In the genomic region with DNA sequence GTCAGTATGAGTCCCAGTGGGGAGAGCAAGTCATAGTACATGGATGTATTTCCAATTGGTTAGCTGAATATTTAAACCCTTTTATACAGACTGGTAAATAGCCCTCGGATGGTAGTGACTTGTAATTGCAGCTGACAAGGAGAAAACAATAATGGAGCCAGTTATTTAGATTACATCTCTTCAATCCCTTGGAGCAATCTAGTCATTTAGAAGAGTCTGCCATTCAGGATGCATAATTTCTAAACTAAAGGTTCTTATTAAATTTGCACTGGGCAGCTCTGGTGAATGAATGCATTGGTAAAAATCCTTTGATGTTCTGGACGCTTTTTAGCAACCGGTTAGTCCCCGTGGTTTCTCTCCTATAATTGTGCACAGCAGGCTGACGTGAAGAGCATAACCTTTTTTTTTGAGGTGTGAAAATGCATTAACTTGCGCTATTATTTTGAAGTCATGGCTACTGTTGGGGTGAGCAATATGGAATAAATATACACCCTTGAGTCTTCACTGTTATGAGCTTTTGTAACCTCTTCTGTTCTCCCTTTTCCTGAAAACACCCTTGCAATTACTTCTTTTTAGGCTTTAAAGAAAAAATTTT, we compare ENCODE assay signal across 21 cellular contexts.
A peak's percentile ranks its signal among the peaks of the same experiment; 100 is the strongest.
DNase-seq lines count a peak whose midpoint lies in the region; ATAC-seq and TF ChIP-seq lines count a peak whose summit lies in the region.
"Had no signal": no experiment of that assay in that cellular context is flagged by ENCODE, and none has a peak within 500 bp of the region (broad histone marks: within the 10 kb centered on the region; RNA-seq: fewer than 3 reads in every experiment).

No MANE protein-coding gene starts in this region.

- DNase-seq in NCI-H1436 (lab: John Stamatoyannopoulos, UW) = peak; percentile 43
- DNase-seq in SK-N-DZ (ENCODE audit: low spot score) = peak; percentile 95
- peak; percentile 23 to 42 (median 40) for DNase-seq in immature natural killer cell
- DNase-seq in NCI-H345 treated with DMSO at 0.1 percent for 48 hours (lab: John Stamatoyannopoulos, UW; ENCODE audit: unreplicated experiment) = no peak
- DNase-seq in activated CD4-positive, alpha-beta T cell treated with anti-CD3 and anti-CD28 coated beads, Interleukin-2, amount 50 U/mL, for 48 hours = no peak
- no peak for DNase-seq in mammary epithelial cell
- DNase-seq: Caco-2; CD4-positive, alpha-beta T cell; DND-41; GM23248; NCI-H1930; NCI-H2171; NCI-H446 treated with DMSO at 0.1 percent for 48 hours; NCI-H748 treated with DMSO at 0.1 percent for 48 hours; SIG-M5; T-helper 1 cell had no signal

- H3K27me3 Mint-ChIP-seq in immature natural killer cell (ENCODE audit: low read depth in 3 of 3) = peaks cover 0 to 3% (median 3%) of the 10 kb centered on the region in 3 donors
- H3K27me3 Mint-ChIP-seq: CD4-positive, alpha-beta T cell had no signal

- H3K9ac ChIP-seq in mammary epithelial cell (ENCODE audit: insufficient read depth, low read length) = no peak overlapping the region
- H3K9ac ChIP-seq: GM23248 had no signal

- H3K27ac Mint-ChIP-seq in immature natural killer cell = peak overlapping the region in 1 of 6 donors; percentile 5
- H3K27ac Mint-ChIP-seq: B cell; CD4-positive, alpha-beta T cell; IgD-negative memory B cell had no signal

- no TSS peak for BruUV-seq in mammary epithelial cell (replicated peaks; lab: Mats Ljungman, UMichigan)

- no peaks in the 10 kb centered on the region for H3K27me3 ChIP-seq in mammary epithelial cell (ENCODE audit: insufficient read depth, low read length)

- no peaks in the 10 kb centered on the region for H4K20me1 ChIP-seq in mammary epithelial cell (ENCODE audit: insufficient read depth, low read length)

- H3K9me3 ChIP-seq in mammary epithelial cell (replicated peaks; ENCODE audit: insufficient read depth, low read length) = no peaks in the 10 kb centered on the region
- H3K9me3 ChIP-seq: Caco-2 had no signal

- no peak overlapping the region for H3K4me2 ChIP-seq in mammary epithelial cell (ENCODE audit: insufficient read depth, low read depth, low read length)

- no peak overlapping the region for H3K4me3 ChIP-seq in mammary epithelial cell (replicated peaks in 1 of 3; ENCODE audit: insufficient read depth in 1 of 3, low read depth in 2 of 3, low read length in 3 of 3)
- H3K4me3 ChIP-seq: GM23248 had no signal

- H3K36me3 Mint-ChIP-seq in immature natural killer cell = no peaks in the 10 kb centered on the region
- H3K36me3 Mint-ChIP-seq: IgD-negative memory B cell had no signal

- no peaks in the 10 kb centered on the region for H3K36me3 ChIP-seq in mammary epithelial cell (ENCODE audit: insufficient read depth, low read length)

- no peaks in the 10 kb centered on the region for H3K4me1 ChIP-seq in mammary epithelial cell (ENCODE audit: insufficient read depth, low read length)
- H3K4me1 ChIP-seq: Caco-2 had no signal

- WGBS in mammary epithelial cell (ENCODE audit: low coverage, missing lambda C conversion rate) = 94% methylated on average over 6 of the region's 6 CpGs

- peak overlapping the region in 1 of 5 donors; percentile 31 for H3K4me3 Mint-ChIP-seq in immature natural killer cell
- H3K4me3 Mint-ChIP-seq: B cell; CD4-positive, alpha-beta T cell; IgD-negative memory B cell had no signal

- H3K27ac ChIP-seq in C4-2B = no peak overlapping the region
- H3K27ac ChIP-seq in mammary epithelial cell (ENCODE audit: insufficient read depth, low read depth, low read length) = no peak overlapping the region
- H3K27ac ChIP-seq: GM23248 had no signal

- peak; percentile 9; the same call in 1 of the 2 replicates for TF ChIP-seq CTCF in C4-2B (conservative IDR thresholded peaks at IDR 0.05)
- no peak for TF ChIP-seq CTCF in mammary epithelial cell (conservative IDR thresholded peaks at IDR 0.05 in 1 of 2, IDR thresholded peaks at IDR 0.05 in 1 of 2; ENCODE audit: extremely low read depth in 1 of 2, insufficient read depth in 1 of 2, low read depth in 1 of 2, low read length in 2 of 2)

- H3K79me2 ChIP-seq in mammary epithelial cell (ENCODE audit: insufficient read depth, low read length) = no peaks in the 10 kb centered on the region

- H3K9me3 Mint-ChIP-seq in immature natural killer cell = peaks cover 0 to 2% (median 0%) of the 10 kb centered on the region in 6 donors
- H3K9me3 Mint-ChIP-seq: CD4-positive, alpha-beta T cell; IgD-negative memory B cell had no signal

- ATAC-seq in HG03521 (IDR thresholded peaks at IDR 0.05; ENCODE audit: unreplicated experiment) = no peak
- ATAC-seq: HCT116 had no signal

- intact Hi-C loops in mammary epithelial cell (cut with micrococcal nuclease) = no loop called here

- no peak overlapping the region for H2AFZ ChIP-seq in mammary epithelial cell (ENCODE audit: low read depth, low read length)
- H2AFZ ChIP-seq: GM23248 had no signal

- CTCF ChIA-PET in mammary epithelial cell (lab: Charles Lee; ENCODE audit: low non-redundant PET) = no interaction called here

- dilution Hi-C loops in mammary epithelial cell (cut with HindIII; ENCODE audit: low sequenced_read_pairs) = no loop called here

- H3K4me1 Mint-ChIP-seq in immature natural killer cell = peaks cover 37% of the 10 kb centered on the region in 2 donors

- in situ Hi-C loops in mammary epithelial cell (cut with MboI; ENCODE audit: low sequenced_read_pairs in 2 of 2) = no loop called here

Comparison
In these comparisons a context has a peak if more than half of its experiments do, and no peak if none do; other contexts are left out.
1. DNase-seq: peak in NCI-H1436 (single experiment), SK-N-DZ (single experiment) and immature natural killer cell (3 of 3); none in NCI-H345 treated with DMSO at 0.1 percent for 48 hours (single experiment), activated CD4-positive, alpha-beta T cell treated with anti-CD3 and anti-CD28 coated beads, Interleukin-2, amount 50 U/mL, for 48 hours (0 of 2) and mammary epithelial cell (single experiment).